1 cellular context compared by ENCODE assay signal in the genomic region with DNA sequence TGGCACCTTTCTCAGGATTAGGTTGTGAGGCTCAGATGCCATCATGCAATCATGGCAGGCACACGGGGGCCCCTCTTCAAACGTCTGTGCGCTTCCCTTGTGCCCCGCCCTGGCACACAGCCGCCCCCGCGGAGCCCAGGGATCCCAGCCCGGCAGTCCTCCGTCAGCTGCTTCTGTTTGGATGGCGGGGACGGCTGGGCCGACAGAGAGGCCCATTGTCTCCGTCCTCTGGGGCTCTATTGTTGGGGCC.
TF ChIP-seq lines count a peak whose summit lies in the region.

No MANE protein-coding gene starts in this region.

TF ChIP-seq in HepG2, 621 proteins besides CTCF, POLR2A, EP300 and RAD21 (continued from another document):
- TF ChIP-seq, protein P1, sequence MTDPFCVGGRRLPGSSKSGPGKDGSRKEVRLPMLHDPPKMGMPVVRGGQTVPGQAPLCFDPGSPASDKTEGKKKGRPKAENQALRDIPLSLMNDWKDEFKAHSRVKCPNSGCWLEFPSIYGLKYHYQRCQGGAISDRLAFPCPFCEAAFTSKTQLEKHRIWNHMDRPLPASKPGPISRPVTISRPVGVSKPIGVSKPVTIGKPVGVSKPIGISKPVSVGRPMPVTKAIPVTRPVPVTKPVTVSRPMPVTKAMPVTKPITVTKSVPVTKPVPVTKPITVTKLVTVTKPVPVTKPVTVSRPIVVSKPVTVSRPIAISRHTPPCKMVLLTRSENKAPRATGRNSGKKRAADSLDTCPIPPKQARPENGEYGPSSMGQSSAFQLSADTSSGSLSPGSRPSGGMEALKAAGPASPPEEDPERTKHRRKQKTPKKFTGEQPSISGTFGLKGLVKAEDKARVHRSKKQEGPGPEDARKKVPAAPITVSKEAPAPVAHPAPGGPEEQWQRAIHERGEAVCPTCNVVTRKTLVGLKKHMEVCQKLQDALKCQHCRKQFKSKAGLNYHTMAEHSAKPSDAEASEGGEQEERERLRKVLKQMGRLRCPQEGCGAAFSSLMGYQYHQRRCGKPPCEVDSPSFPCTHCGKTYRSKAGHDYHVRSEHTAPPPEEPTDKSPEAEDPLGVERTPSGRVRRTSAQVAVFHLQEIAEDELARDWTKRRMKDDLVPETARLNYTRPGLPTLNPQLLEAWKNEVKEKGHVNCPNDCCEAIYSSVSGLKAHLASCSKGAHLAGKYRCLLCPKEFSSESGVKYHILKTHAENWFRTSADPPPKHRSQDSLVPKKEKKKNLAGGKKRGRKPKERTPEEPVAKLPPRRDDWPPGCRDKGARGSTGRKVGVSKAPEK (CRISPR knock-in tag; IDR thresholded peaks at IDR 0.05; ENCODE audit: borderline replicate concordance), result 0 out of 2 replicates have a peak, but pooled peaks have one; percentile 65
- TF ChIP-seq FOXO1 (CRISPR knock-in tag; IDR thresholded peaks at IDR 0.05), result no peak
- TF ChIP-seq, protein P2, sequence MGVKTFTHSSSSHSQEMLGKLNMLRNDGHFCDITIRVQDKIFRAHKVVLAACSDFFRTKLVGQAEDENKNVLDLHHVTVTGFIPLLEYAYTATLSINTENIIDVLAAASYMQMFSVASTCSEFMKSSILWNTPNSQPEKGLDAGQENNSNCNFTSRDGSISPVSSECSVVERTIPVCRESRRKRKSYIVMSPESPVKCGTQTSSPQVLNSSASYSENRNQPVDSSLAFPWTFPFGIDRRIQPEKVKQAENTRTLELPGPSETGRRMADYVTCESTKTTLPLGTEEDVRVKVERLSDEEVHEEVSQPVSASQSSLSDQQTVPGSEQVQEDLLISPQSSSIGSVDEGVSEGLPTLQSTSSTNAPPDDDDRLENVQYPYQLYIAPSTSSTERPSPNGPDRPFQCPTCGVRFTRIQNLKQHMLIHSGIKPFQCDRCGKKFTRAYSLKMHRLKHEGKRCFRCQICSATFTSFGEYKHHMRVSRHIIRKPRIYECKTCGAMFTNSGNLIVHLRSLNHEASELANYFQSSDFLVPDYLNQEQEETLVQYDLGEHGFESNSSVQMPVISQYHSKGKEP (CRISPR knock-in tag; IDR thresholded peaks at IDR 0.05), result no peak
- 0 out of 2 replicates have a peak, but pooled peaks have one; percentile 13 for TF ChIP-seq ZNF777 (CRISPR knock-in tag; IDR thresholded peaks at IDR 0.05)
- TF ChIP-seq ZC3H13 (CRISPR knock-in tag; IDR thresholded peaks at IDR 0.05), result no peak
- no peak for TF ChIP-seq ZNF101 (CRISPR knock-in tag; IDR thresholded peaks at IDR 0.05; ENCODE audit: borderline replicate concordance, low read depth)
- no peak for TF ChIP-seq ZNF781 (CRISPR knock-in tag; IDR thresholded peaks at IDR 0.05; ENCODE audit: borderline replicate concordance, not compliant biosample characterization)
- TF ChIP-seq, protein P3, sequence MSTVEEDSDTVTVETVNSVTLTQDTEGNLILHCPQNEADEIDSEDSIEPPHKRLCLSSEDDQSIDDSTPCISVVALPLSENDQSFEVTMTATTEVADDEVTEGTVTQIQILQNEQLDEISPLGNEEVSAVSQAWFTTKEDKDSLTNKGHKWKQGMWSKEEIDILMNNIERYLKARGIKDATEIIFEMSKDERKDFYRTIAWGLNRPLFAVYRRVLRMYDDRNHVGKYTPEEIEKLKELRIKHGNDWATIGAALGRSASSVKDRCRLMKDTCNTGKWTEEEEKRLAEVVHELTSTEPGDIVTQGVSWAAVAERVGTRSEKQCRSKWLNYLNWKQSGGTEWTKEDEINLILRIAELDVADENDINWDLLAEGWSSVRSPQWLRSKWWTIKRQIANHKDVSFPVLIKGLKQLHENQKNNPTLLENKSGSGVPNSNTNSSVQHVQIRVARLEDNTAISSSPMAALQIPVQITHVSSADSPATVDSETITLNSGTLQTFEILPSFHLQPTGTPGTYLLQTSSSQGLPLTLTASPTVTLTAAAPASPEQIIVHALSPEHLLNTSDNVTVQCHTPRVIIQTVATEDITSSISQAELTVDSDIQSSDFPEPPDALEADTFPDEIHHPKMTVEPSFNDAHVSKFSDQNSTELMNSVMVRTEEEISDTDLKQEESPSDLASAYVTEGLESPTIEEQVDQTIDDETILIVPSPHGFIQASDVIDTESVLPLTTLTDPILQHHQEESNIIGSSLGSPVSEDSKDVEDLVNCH (CRISPR knock-in tag; IDR thresholded peaks at IDR 0.05), result no peak
